Comparison of ENCODE assay signal across 10 cellular contexts in genomic region chr20:59159091-59159821, GRCh38. TPM values are rescaled to one million over a fixed set of nuclear protein-coding genes. Genes with fewer than 3 reads are reported as not detected.
A peak's percentile ranks its signal among the peaks of the same experiment; 100 is the strongest.
DNase-seq lines count a peak whose midpoint lies in the region; ATAC-seq and TF ChIP-seq lines count a peak whose summit lies in the region.
"Had no signal": no experiment of that assay in that cellular context is flagged by ENCODE, and none has a peak within 500 bp of the region (broad histone marks: within the 10 kb centered on the region; RNA-seq: fewer than 3 reads in every experiment).

No MANE protein-coding gene starts in this region.

- DNase-seq in IMR-90 (no peak), NCI-H1048 (lab: John Stamatoyannopoulos, UW) (no peak), NCI-H524 treated with DMSO at 0.1 percent for 48 hours (lab: John Stamatoyannopoulos, UW) (no peak)
- DNase-seq in activated CD4-positive, alpha-beta T cell treated with anti-CD3 and anti-CD28 coated beads, Interleukin-2, amount 10 ng/mL, durations not matched to agents 24 days and 14 days, result peak; percentile 86
- DNase-seq in central memory CD4-positive, alpha-beta T cell, result peak; percentile 88
- DNase-seq in stimulated activated CD8-positive, alpha-beta memory T cell treated with anti-CD3 and anti-CD28 coated beads, Interleukin-15, amount 100 ng/mL, for 4 hours (ENCODE audit: low read depth in 2 of 2), result peak; percentile 44 to 47
- DNase-seq: foreskin melanocyte had no signal

- H4K5ac ChIP-seq in IMR-90 (ENCODE audit: low read depth, low read length), result no peak overlapping the region

- no peak for TF ChIP-seq CTCF in IMR-90 (conservative IDR thresholded peaks at IDR 0.05; ENCODE audit: low read depth, low read length)

- no peak overlapping the region for H3K4me2 ChIP-seq in IMR-90 (ENCODE audit: low read depth, low read length)

- no peak overlapping the region for H3K4me3 ChIP-seq in IMR-90 (ENCODE audit: insufficient read depth, low read depth, low read length)

- no peak overlapping the region for H2BK15ac ChIP-seq in IMR-90 (ENCODE audit: low read depth, low read length)

- no peak overlapping the region for H3K23ac ChIP-seq in IMR-90 (ENCODE audit: low read depth, low read length)

- H2BK120ac ChIP-seq in IMR-90 (ENCODE audit: low read depth, low read length), result no peak overlapping the region

- H2AK9ac ChIP-seq in IMR-90 (replicated peaks; ENCODE audit: low read depth, low read length, poor library complexity), result no peak overlapping the region

- no peaks in the 10 kb centered on the region for H3K36me3 ChIP-seq in IMR-90 (ENCODE audit: control insufficient read depth, insufficient read depth, low read length)

- dilution Hi-C loops in IMR-90 (cut with HindIII; ENCODE audit: low sequenced_read_pairs, unreplicated experiment), result no loop called here

- H3K27ac Mint-ChIP-seq in activated CD4-positive, alpha-beta T cell treated with anti-CD3 and anti-CD28 coated beads, Interleukin-2, amount 10 ng/mL, durations not matched to agents 24 days and 14 days, result peak overlapping the region; percentile 97
- H3K27ac Mint-ChIP-seq: nephron had no signal

- CTCF ChIA-PET in IMR-90 (lab: Yijun Ruan, JAX), result no interaction called here

- no peaks in the 10 kb centered on the region for H3K9me3 Mint-ChIP-seq in activated CD4-positive, alpha-beta T cell treated with anti-CD3 and anti-CD28 coated beads, Interleukin-2, amount 10 ng/mL, durations not matched to agents 24 days and 14 days
- H3K9me3 Mint-ChIP-seq: nephron had no signal

- no peak overlapping the region for H3K18ac ChIP-seq in IMR-90 (ENCODE audit: low read depth, low read length)

- TF ChIP-seq POLR2A in IMR-90 (IDR thresholded peaks at IDR 0.05; ENCODE audit: low read depth, low read length), result no peak

- no peak overlapping the region for H3K27ac ChIP-seq in IMR-90 (ENCODE audit: insufficient read depth, low read length)

- no peaks in the 10 kb centered on the region; the same call in 1 of the 2 replicates for H3K9me1 ChIP-seq in IMR-90 (ENCODE audit: insufficient read depth, low read length)

- BruUV-seq in IMR-90 (replicated peaks; lab: Mats Ljungman, UMichigan), result no TSS peak

- H3K4me3 Mint-ChIP-seq in activated CD4-positive, alpha-beta T cell treated with anti-CD3 and anti-CD28 coated beads, Interleukin-2, amount 10 ng/mL, durations not matched to agents 24 days and 14 days, result peak overlapping the region; percentile 83
- H3K4me3 Mint-ChIP-seq: nephron had no signal

- WGBS in IMR-90 (ENCODE audit: extremely low coverage in 2 of 2, insufficient read length in 1 of 2), 2 experiments, result 53% methylated on average over 4 of the region's 12 CpGs; no CpG with 5 or more reads in 1 of the 2 experiments

- H3K56ac ChIP-seq in IMR-90 (ENCODE audit: extremely low read depth, insufficient read depth, low read length), result no peak overlapping the region

- H4K20me1 ChIP-seq in IMR-90 (ENCODE audit: insufficient read depth, low read length), result no peaks in the 10 kb centered on the region

- ATAC-seq in IMR-90 (ENCODE audit: low read depth), result no peak
- ATAC-seq in GM18861 (IDR thresholded peaks at IDR 0.05; ENCODE audit: unreplicated experiment), result no peak
- no peak for ATAC-seq in HG03025 (IDR thresholded peaks at IDR 0.05; ENCODE audit: low FRiP score, unreplicated experiment)

- no peaks in the 10 kb centered on the region for H3K36me3 Mint-ChIP-seq in activated CD4-positive, alpha-beta T cell treated with anti-CD3 and anti-CD28 coated beads, Interleukin-2, amount 10 ng/mL, durations not matched to agents 24 days and 14 days (ENCODE audit: low read depth)

- no peaks in the 10 kb centered on the region for H3K9me3 ChIP-seq in IMR-90 (ENCODE audit: control insufficient read depth, insufficient read depth, low read length)

- no peak overlapping the region for H2BK20ac ChIP-seq in IMR-90 (ENCODE audit: low read depth, low read length)

- no peak overlapping the region for H4K8ac ChIP-seq in IMR-90 (ENCODE audit: low read depth in 2 of 2, low read length in 2 of 2)

- H3K4ac ChIP-seq in IMR-90 (ENCODE audit: low read depth, low read length), result no peak overlapping the region

- in situ Hi-C loops in IMR-90 (cut with MboI; ENCODE audit: low sequenced_read_pairs), result no loop called here

- no peak overlapping the region for H2AFZ ChIP-seq in IMR-90 (replicated peaks; ENCODE audit: low read length, poor library complexity)

- intact Hi-C loops in IMR-90 (cut with micrococcal nuclease), result no loop called here
- intact Hi-C loops in activated CD4-positive, alpha-beta T cell treated with anti-CD3 and anti-CD28 coated beads, Interleukin-2, amount 10 ng/mL, durations not matched to agents 24 days and 14 days (cut with micrococcal nuclease), result no loop called here

- TF ChIP-seq RAD21 in IMR-90 (IDR thresholded peaks at IDR 0.05; ENCODE audit: low read length), result 0 out of 2 replicates have a peak, but pooled peaks have one; percentile 6

- no peak overlapping the region for H4K91ac ChIP-seq in IMR-90 (ENCODE audit: insufficient read depth, low read depth, low read length)

- H2AK5ac ChIP-seq in IMR-90 (ENCODE audit: low read depth, low read length), result no peak overlapping the region

- POLR2A ChIA-PET in IMR-90 (lab: Charles Lee; ENCODE audit: unreplicated experiment), result no interaction called here

- H3K4me1 ChIP-seq in IMR-90 (ENCODE audit: control insufficient read depth, insufficient read depth, low read length), result no peaks in the 10 kb centered on the region

- no peaks in the 10 kb centered on the region for H3K27me3 Mint-ChIP-seq in activated CD4-positive, alpha-beta T cell treated with anti-CD3 and anti-CD28 coated beads, Interleukin-2, amount 10 ng/mL, durations not matched to agents 24 days and 14 days

- H3K4me1 Mint-ChIP-seq in activated CD4-positive, alpha-beta T cell treated with anti-CD3 and anti-CD28 coated beads, Interleukin-2, amount 10 ng/mL, durations not matched to agents 24 days and 14 days, result peaks cover 69% of the 10 kb centered on the region
- H3K4me1 Mint-ChIP-seq: nephron had no signal

- H3K14ac ChIP-seq in IMR-90 (replicated peaks; ENCODE audit: low read depth, low read length), result no peak overlapping the region

- H3K79me1 ChIP-seq in IMR-90 (ENCODE audit: low read depth in 1 of 2, low read length in 2 of 2), result no peaks in the 10 kb centered on the region

- no peaks in the 10 kb centered on the region for H3K27me3 ChIP-seq in IMR-90 (ENCODE audit: control insufficient read depth, insufficient read depth, low read length)

- H2BK5ac ChIP-seq in IMR-90 (ENCODE audit: low read depth, low read length, poor library complexity, severe bottlenecking), result no peak overlapping the region

- H3K9ac ChIP-seq in IMR-90 (ENCODE audit: low read depth, low read length), result no peak overlapping the region

TF ChIP-seq in IMR-90, 13 proteins besides CTCF, POLR2A, EP300 and RAD21:
- TF ChIP-seq MAZ (IDR thresholded peaks at IDR 0.05; ENCODE audit: borderline replicate concordance, low read depth, low read length) (no peak), RCOR1 (IDR thresholded peaks at IDR 0.05; ENCODE audit: insufficient replicate concordance, low read length) (no peak), RFX5 (IDR thresholded peaks at IDR 0.05; ENCODE audit: low read depth, low read length) (no peak), MAFK (IDR thresholded peaks at IDR 0.05; ENCODE audit: low read depth, low read length) (no peak), USF2 (IDR thresholded peaks at IDR 0.05; ENCODE audit: low read depth, low read length) (no peak), SMC3 (IDR thresholded peaks at IDR 0.05; ENCODE audit: low read depth, low read length) (no peak), CHD1 (IDR thresholded peaks at IDR 0.05; ENCODE audit: low read depth, low read length) (no peak), MXI1 (IDR thresholded peaks at IDR 0.05; ENCODE audit: borderline replicate concordance, low read depth, low read length) (no peak), FOS (IDR thresholded peaks at IDR 0.05; ENCODE audit: low read depth, low read length) (no peak), ELK1 (IDR thresholded peaks at IDR 0.05; ENCODE audit: borderline replicate concordance, low read depth, low read length) (no peak), BHLHE40 (IDR thresholded peaks at IDR 0.05; ENCODE audit: low read depth, low read length) (no peak), NFE2L2 (IDR thresholded peaks at IDR 0.05; ENCODE audit: low read depth, low read length) (no peak), CEBPB (IDR thresholded peaks at IDR 0.05; ENCODE audit: low read depth, low read length) (no peak)

RNA-seq across cellular contexts. Expression of gene ZNF831, which starts 4.4 kb away (rescaled TPM):
- not detected in 2 replicates for total RNA-seq in IMR-90 (2012; rRNA removed)
- not detected in 2 replicates for polyA plus RNA-seq in IMR-90 (2012; rRNA removed)
- polyA plus RNA-seq in IMR-90 (2012; cell fraction: cytosol; rRNA removed), result not detected in 2 replicates
- not detected in 2 replicates for polyA plus RNA-seq in IMR-90 (2012; cell fraction: nucleus; rRNA removed; ENCODE audit: low replicate concordance)
- 3.1 and 3.4 TPM in 2 replicates for total RNA-seq in activated CD4-positive, alpha-beta T cell treated with anti-CD3 and anti-CD28 coated beads, Interleukin-2, amount 10 ng/mL, durations not matched to agents 24 days and 14 days

Comparison
In these comparisons a context has a peak if more than half of its experiments do, and no peak if none do; other contexts are left out.
1. DNase-seq: peak in activated CD4-positive, alpha-beta T cell treated with anti-CD3 and anti-CD28 coated beads, Interleukin-2, amount 10 ng/mL, durations not matched to agents 24 days and 14 days (single experiment), central memory CD4-positive, alpha-beta T cell (single experiment) and stimulated activated CD8-positive, alpha-beta memory T cell treated with anti-CD3 and anti-CD28 coated beads, Interleukin-15, amount 100 ng/mL, for 4 hours (2 of 2); none in IMR-90 (single experiment), NCI-H1048 (single experiment) and NCI-H524 treated with DMSO at 0.1 percent for 48 hours (single experiment).